In genomic region chr15:64617727-64618126, GRCh38 we compare ENCODE assay signal across 23 cellular contexts.
"Had no signal": no experiment of that assay in that cellular context is flagged by ENCODE, and none has a peak within 500 bp of the region (broad histone marks: within the 10 kb centered on the region; RNA-seq: fewer than 3 reads in every experiment).

No MANE protein-coding gene starts in this region.

- H3K36me3 ChIP-seq: gastrocnemius medialis, sigmoid colon, suprapubic skin had no signal

- ATAC-seq: gastrocnemius medialis, left colon, psoas muscle had no signal

- H3K27ac Mint-ChIP-seq: activated B cell treated with CpG ODN at 0.5 μM for 24 hours; activated naive CD8-positive, alpha-beta T cell; activated T-helper 2 cell treated with anti-CD3 and anti-CD28 coated beads, Interferon-gamma antibody, Interleukin-2, Interleukin-4, amounts not matched to agents 10 μg/mL and 5 μg/mL and 100 μg/mL, durations not matched to agents 14 hours and 24 hours and 36 hours had no signal

- H3K9me3 ChIP-seq: gastrocnemius medialis, psoas muscle, sigmoid colon, suprapubic skin, tibial artery had no signal

- H3K27me3 ChIP-seq: gastrocnemius medialis, sigmoid colon, suprapubic skin, tibial artery had no signal

- H3K4me3 ChIP-seq: gastrocnemius medialis, psoas muscle, sigmoid colon, smooth muscle cell, suprapubic skin, tibial artery had no signal

- DNase-seq: activated B cell treated with CpG ODN at 0.5 μM for 24 hours; activated CD4-positive, alpha-beta T cell treated with anti-CD3 and anti-CD28 coated beads for 4 hours; activated CD4-positive, alpha-beta T cell treated with anti-CD3 and anti-CD28 coated beads, Interleukin-2, amount 50 U/mL, for 48 hours; activated CD8-positive, alpha-beta memory T cell treated with anti-CD3 and anti-CD28 coated beads for 24 hours; activated T-cell treated with anti-CD3 and anti-CD28 coated beads, Interleukin-2, amount 50 U/mL, for 1 hour; effector CD8-positive, alpha-beta T cell; gastrocnemius medialis; glutamatergic neuron; kidney; left colon; mammary epithelial cell; occipital lobe; psoas muscle; sigmoid colon; stimulated activated CD4-positive, alpha-beta T cell treated with anti-CD3 and anti-CD28 coated beads, Interleukin-1b, Interleukin-23, amount 100 ng/mL, for 48 hours; stimulated activated naive CD4-positive, alpha-beta T cell; tibial artery had no signal

- H3K27me3 Mint-ChIP-seq: activated B cell treated with CpG ODN at 0.5 μM for 24 hours; activated naive CD8-positive, alpha-beta T cell had no signal

- H3K4me3 Mint-ChIP-seq: activated B cell treated with CpG ODN at 0.5 μM for 24 hours; activated naive CD8-positive, alpha-beta T cell; neural crest cell had no signal

- H3K27ac ChIP-seq: gastrocnemius medialis, parathyroid adenoma, psoas muscle, sigmoid colon, suprapubic skin, tibial artery had no signal

- H3K9me3 Mint-ChIP-seq: activated B cell treated with CpG ODN at 0.5 μM for 24 hours; activated T-helper 2 cell treated with anti-CD3 and anti-CD28 coated beads, Interferon-gamma antibody, Interleukin-2, Interleukin-4, amounts not matched to agents 10 μg/mL and 5 μg/mL and 100 μg/mL, durations not matched to agents 14 hours and 24 hours and 36 hours; neural crest cell had no signal
